ENCODE assay signal across 8 cellular contexts in the genomic region with DNA sequence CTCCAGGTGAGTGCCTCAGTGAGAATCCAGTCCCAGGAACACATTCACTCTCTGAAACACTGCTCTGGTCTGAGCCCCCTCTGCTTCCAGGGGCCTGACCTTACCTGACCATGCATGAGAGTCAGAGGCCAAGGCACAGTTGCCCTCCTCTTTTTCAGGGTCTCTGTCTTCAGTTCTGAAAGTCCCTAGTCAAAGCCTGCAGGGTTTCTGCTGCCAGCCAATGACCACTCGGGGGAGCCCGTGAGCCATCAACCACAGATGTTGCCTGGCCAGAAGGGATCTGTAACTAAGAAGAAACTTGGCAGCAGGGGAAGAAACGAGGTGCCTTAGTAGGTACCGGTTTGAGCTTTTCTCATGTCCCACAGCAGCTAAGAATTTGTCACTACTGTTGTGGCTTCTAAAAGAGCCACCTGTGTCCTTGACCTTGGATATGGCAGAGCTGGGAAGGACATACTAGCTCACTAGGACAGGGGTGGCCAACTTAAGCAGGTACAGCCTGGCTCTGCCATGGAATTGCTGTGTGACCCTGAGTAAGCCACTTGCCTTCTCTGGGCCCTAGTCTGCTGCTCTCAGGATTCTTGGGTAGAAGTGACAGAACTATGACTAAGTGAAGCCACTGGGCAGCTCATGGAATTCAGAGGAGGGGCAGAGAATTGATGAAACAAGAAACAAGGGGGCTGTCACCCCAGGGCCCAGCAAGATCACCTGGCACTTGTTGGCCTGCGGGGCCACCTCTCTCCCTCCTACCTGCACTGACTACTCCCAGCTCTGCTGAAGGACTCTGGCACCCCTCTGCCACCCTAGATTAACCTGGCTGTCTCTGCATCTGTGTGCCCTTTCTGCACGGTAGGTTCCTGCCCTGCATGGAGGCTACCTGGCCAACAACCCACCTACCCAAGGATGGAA.
DNase-seq lines count a peak whose midpoint lies in the region; ATAC-seq and TF ChIP-seq lines count a peak whose summit lies in the region.

No MANE protein-coding gene starts in this region.

- H3K23me2 ChIP-seq in H9 (ENCODE audit: insufficient read length, low read depth, low read length, poor library complexity, severe bottlenecking): no peaks in the 10 kb centered on the region

- no peaks in the 10 kb centered on the region for H3K9me3 ChIP-seq in H9 (ENCODE audit: control insufficient read depth, low read depth, low read length)

- no peak overlapping the region for H3K4me2 ChIP-seq in H9 (ENCODE audit: insufficient read depth, insufficient read length, low read length)

- H3K27ac Mint-ChIP-seq in H9: no peak overlapping the region

- H3K36me3 Mint-ChIP-seq in H9 (ENCODE audit: insufficient read depth in 1 of 3, low read depth in 3 of 3): no peaks in the 10 kb centered on the region; a peak in 1 of 7 replicates

- H3K27me3 ChIP-seq in H9 (ENCODE audit: insufficient read depth, low read length): no peaks in the 10 kb centered on the region

- H2BK5ac ChIP-seq in H9 (ENCODE audit: insufficient read length, low read length): no peak overlapping the region

- H3T11ph ChIP-seq in H9 (ENCODE audit: low read length): no peak overlapping the region

- no peak overlapping the region for H2BK20ac ChIP-seq in H9 (ENCODE audit: low read depth, low read length, poor library complexity, severe bottlenecking)

- no peak overlapping the region for H2AFZ ChIP-seq in H9 (ENCODE audit: low read length)

- H3K9me3 Mint-ChIP-seq in H9: 0 out of 5 replicates have a peak, but pooled peaks cover 0 to 2% of the 10 kb centered on the region in 2 experiments

- no peak overlapping the region for H4K5ac ChIP-seq in H9 (ENCODE audit: insufficient read length, low read depth, low read length)

- no peak overlapping the region for H3K27ac ChIP-seq in H9 (ENCODE audit: insufficient read length, low read depth, low read length)

- no peak overlapping the region for H2BK120ac ChIP-seq in H9 (ENCODE audit: low read depth, low read length, poor library complexity, severe bottlenecking)

- TF ChIP-seq CTCF in H9 (conservative IDR thresholded peaks at IDR 0.05): peak; percentile 95

- no peaks in the 10 kb centered on the region for H4K20me1 ChIP-seq in H9 (ENCODE audit: control insufficient read depth, insufficient read depth, insufficient read length)

- no peak overlapping the region for H3K14ac ChIP-seq in H9 (ENCODE audit: insufficient read depth, low read length)

- no peaks in the 10 kb centered on the region for H3K79me1 ChIP-seq in H9 (ENCODE audit: insufficient read depth, low read depth, low read length, poor library complexity, severe bottlenecking)

- no peak overlapping the region for H4K8ac ChIP-seq in H9 (replicated peaks; ENCODE audit: insufficient read length, low read depth, low read length)

- no peaks in the 10 kb centered on the region for H3K79me2 ChIP-seq in H9 (ENCODE audit: insufficient read depth, low read length)

- no CpG with 5 or more reads among the region's 6 CpGs for WGBS in H9 (ENCODE audit: extremely low coverage, insufficient read length, low lambda C conversion rate)

- H4K91ac ChIP-seq in H9 (ENCODE audit: insufficient read length, low read depth, low read length): no peak overlapping the region

- peaks cover 31 to 34% of the 10 kb centered on the region in 2 experiments for H3K4me1 Mint-ChIP-seq in H9

- H3K9ac ChIP-seq in H9 (ENCODE audit: extremely low read depth, insufficient read length, low read length): no peak overlapping the region

- no peak overlapping the region for H2AK5ac ChIP-seq in H9 (ENCODE audit: insufficient read length, low read length)

- H3K18ac ChIP-seq in H9 (ENCODE audit: insufficient read length, low read depth, low read length): no peak overlapping the region

- no peak overlapping the region for H3K56ac ChIP-seq in H9 (ENCODE audit: insufficient read length, low read depth, low read length)

- H2BK15ac ChIP-seq in H9 (ENCODE audit: low read depth, low read length): no peak overlapping the region

- no peak overlapping the region; a peak in 1 of 5 replicates for H3K4me3 Mint-ChIP-seq in H9

- no peak overlapping the region for H3K4ac ChIP-seq in H9 (ENCODE audit: low read depth, low read length)

- no peak overlapping the region for H2BK12ac ChIP-seq in H9 (ENCODE audit: insufficient read length, low read depth, low read length)

- peak; percentile 85 for DNase-seq in DMS 273 (lab: John Stamatoyannopoulos, UW; ENCODE audit: unreplicated experiment)
- DNase-seq in H9: peak; percentile 88
- peak; percentile 10 for DNase-seq in NCI-H226
- DNase-seq in activated CD4-positive, alpha-beta T cell treated with anti-CD3 and anti-CD28 coated beads, Interleukin-2, amount 50 U/mL, for 4 hours: peak; percentile 41 to 50
- DNase-seq in effector CD4-positive, alpha-beta T cell: peak; percentile 30
- DNase-seq in lung microvascular endothelial cell (ENCODE audit: low read depth in 2 of 2): peak; percentile 75 to 79
- DNase-seq in stimulated activated CD8-positive, alpha-beta memory T cell treated with anti-CD3 and anti-CD28 coated beads, Interleukin-12 subunit alpha, Interleukin-12 subunit beta, amount 100 ng/mL, for 24 hours (ENCODE audit: extremely low read depth): peak; percentile 30

- no peak overlapping the region for H3K23ac ChIP-seq in H9 (ENCODE audit: insufficient read length, low read depth, low read length)

- peaks cover 43% of the 10 kb centered on the region for H3K27me3 Mint-ChIP-seq in H9 (ENCODE audit: low read depth)

- H3K4me1 ChIP-seq in H9 (ENCODE audit: insufficient read depth, low read length): no peaks in the 10 kb centered on the region; the same call in 1 of the 2 replicates

- no peak for ATAC-seq in GM19455 (IDR thresholded peaks at IDR 0.05; ENCODE audit: unreplicated experiment)

Comparison
In these comparisons a context has a peak if more than half of its experiments do, and no peak if none do; other contexts are left out.
1. DNase-seq: peak in every context shown above with its lines; median percentile 88 in H9; 85 in DMS 273; 77 in lung microvascular endothelial cell; 46 in activated CD4-positive, alpha-beta T cell treated with anti-CD3 and anti-CD28 coated beads, Interleukin-2, amount 50 U/mL, for 4 hours; 30 in effector CD4-positive, alpha-beta T cell; 30 in stimulated activated CD8-positive, alpha-beta memory T cell treated with anti-CD3 and anti-CD28 coated beads, Interleukin-12 subunit alpha, Interleukin-12 subunit beta, amount 100 ng/mL, for 24 hours; 10 in NCI-H226.